In genomic region chr10:6678211-6678803, GRCh38 we compare ENCODE assay signal across 7 cellular contexts.
DNase-seq lines count a peak whose midpoint lies in the region; FAIRE-seq and TF ChIP-seq lines count a peak whose summit lies in the region.

No MANE protein-coding gene starts in this region.

- H3K9me3 ChIP-seq in Peyer's patch (no peaks in the 10 kb centered on the region), prostate gland (no peaks in the 10 kb centered on the region), vagina (no peaks in the 10 kb centered on the region)

- intact Hi-C loops in prostate gland (cut with DNase I) (loop anchor here (10.0 kb wide), 1 partner anchor 736 kb away; the partner anchor contains the start of gene SFMBT2), vagina (cut with DNase I) (no loop called here)

- no peak for TF ChIP-seq POLR2A in GM12892 (IDR thresholded peaks at IDR 0.05; ENCODE audit: low read depth, low read length)
- TF ChIP-seq POLR2A in Peyer's patch (IDR thresholded peaks at IDR 0.05) = no peak
- TF ChIP-seq POLR2A in prostate gland (IDR thresholded peaks at IDR 0.05) = no peak
- TF ChIP-seq POLR2A in vagina (IDR thresholded peaks at IDR 0.05) = no peak

- no peaks in the 10 kb centered on the region for H3K36me3 ChIP-seq in Peyer's patch
- no peaks in the 10 kb centered on the region for H3K36me3 ChIP-seq in prostate gland
- no peaks in the 10 kb centered on the region for H3K36me3 ChIP-seq in vagina

- TF ChIP-seq CTCF in Peyer's patch (IDR thresholded peaks at IDR 0.05) = peak; percentile 31 to 68 (median 62)
- TF ChIP-seq CTCF in prostate gland (IDR thresholded peaks at IDR 0.05) = peak in 2 of 4 experiments; percentile 46 to 58
- peak; percentile 11 to 45 (median 41) for TF ChIP-seq CTCF in vagina (IDR thresholded peaks at IDR 0.05)

- no peak overlapping the region for H3K27ac ChIP-seq in Peyer's patch
- no peak overlapping the region for H3K27ac ChIP-seq in prostate gland
- no peak overlapping the region for H3K27ac ChIP-seq in vagina

- DNase-seq in GM12892 (ENCODE audit: insufficient read length) (no peak), Peyer's patch (peak in 2 of 3 donors; percentile 39 to 76), germinal center (ENCODE audit: low spot score) (peak; percentile 30), prostate gland (ENCODE audit: low spot score) (peak; percentile 14), vagina (ENCODE audit: extremely low spot score in 2 of 2) (no peak), NCI-H2107 (lab: John Stamatoyannopoulos, UW) (no peak)
- peak; percentile 24 for DNase-seq in activated T-helper 1 cell treated with anti-CD3 and anti-CD28 coated beads, Interleukin-2, amount 50 U/mL, for 16 hours (ENCODE audit: low read depth in 1 of 2, low spot score in 1 of 2)

- WGBS in prostate gland = 36% methylated on average over 9 of the region's 9 CpGs

- FAIRE-seq in GM12892 (lab: Jason Lieb, UNC) = peak; percentile 88

- H3K4me1 ChIP-seq in Peyer's patch (no peaks in the 10 kb centered on the region), prostate gland (replicated peaks) (no peaks in the 10 kb centered on the region), vagina (no peaks in the 10 kb centered on the region)

- H3K27me3 ChIP-seq in Peyer's patch = no peaks in the 10 kb centered on the region
- no peaks in the 10 kb centered on the region for H3K27me3 ChIP-seq in prostate gland (replicated peaks; ENCODE audit: insufficient read depth)
- no peaks in the 10 kb centered on the region for H3K27me3 ChIP-seq in vagina

- H3K4me3 ChIP-seq in Peyer's patch (no peak overlapping the region), prostate gland (no peak overlapping the region), vagina (no peak overlapping the region)

Comparison
In these comparisons a context has a peak if more than half of its experiments do, and no peak if none do; other contexts are left out.
1. DNase-seq: peak in Peyer's patch (2 of 3), activated T-helper 1 cell treated with anti-CD3 and anti-CD28 coated beads, Interleukin-2, amount 50 U/mL, for 16 hours (2 of 2), germinal center (single experiment) and prostate gland (single experiment); none in GM12892 (single experiment), vagina (0 of 2) and NCI-H2107 (single experiment).